ENCODE assay signal across 29 cellular contexts in the genomic region with DNA sequence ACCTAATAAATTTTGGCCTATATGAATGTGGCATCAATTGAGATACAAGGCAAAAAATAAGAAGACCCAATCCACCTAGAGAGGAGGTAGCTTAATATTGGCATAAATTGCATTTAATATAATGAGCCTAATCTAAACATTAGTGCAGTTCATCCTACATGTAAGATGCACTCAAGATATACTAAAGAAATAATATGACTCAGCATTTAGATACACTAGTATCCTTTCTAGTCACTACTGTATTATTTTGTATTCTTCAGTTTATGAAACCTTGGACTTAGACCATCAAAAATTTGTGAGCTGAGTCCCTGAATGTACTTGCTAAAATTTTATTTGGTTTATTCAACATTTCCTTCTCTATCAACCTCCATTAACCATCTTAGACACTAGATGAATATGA.
"Had no signal": no experiment of that assay in that cellular context is flagged by ENCODE, and none has a peak within 500 bp of the region (broad histone marks: within the 10 kb centered on the region; RNA-seq: fewer than 3 reads in every experiment).

No MANE protein-coding gene starts in this region.

- H3K27me3 Mint-ChIP-seq: dendritic cell treated with granulocyte-macrophage colony-stimulating factor and Interleukin-4, amounts not matched to agents 40 ng/mL and 50 ng/mL, for 4 days; effector memory CD8-positive, alpha-beta T cell had no signal

- H3K4me1 ChIP-seq: colonic mucosa, esophagus muscularis mucosa, esophagus squamous epithelium, foreskin keratinocyte, gastrocnemius medialis, gastroesophageal sphincter, heart left ventricle, heart right ventricle had no signal

- H3K4me1 Mint-ChIP-seq: endodermal cell had no signal

- DNase-seq: colonic mucosa; cortex of kidney; dermis blood vessel endothelial cell; dorsolateral prefrontal cortex; effector CD4-positive, alpha-beta T cell; effector CD8-positive, alpha-beta T cell; effector memory CD4-positive, alpha-beta T cell; effector memory CD8-positive, alpha-beta T cell; endodermal cell; erythroblast; esophagus squamous epithelium; foreskin fibroblast; foreskin keratinocyte; foreskin melanocyte; gastrocnemius medialis; glutamatergic neuron; head of caudate nucleus; heart left ventricle; heart right ventricle had no signal

- H2AFZ ChIP-seq: hepatocyte had no signal

- H3K4me3 ChIP-seq: colonic mucosa, coronary artery, dorsolateral prefrontal cortex, esophagus muscularis mucosa, esophagus squamous epithelium, gastrocnemius medialis, gastroesophageal sphincter, heart left ventricle, heart right ventricle, hepatocyte had no signal

- H3K9me3 Mint-ChIP-seq: dendritic cell treated with granulocyte-macrophage colony-stimulating factor and Interleukin-4, amounts not matched to agents 40 ng/mL and 50 ng/mL, for 4 days; endodermal cell had no signal

- H3K27me3 ChIP-seq: colonic mucosa, dorsolateral prefrontal cortex, esophagus muscularis mucosa, esophagus squamous epithelium, gastrocnemius medialis, gastroesophageal sphincter, heart left ventricle, heart right ventricle, hepatocyte had no signal

- ATAC-seq: effector memory CD8-positive, alpha-beta T cell; esophagus mucosa; foreskin keratinocyte; gastrocnemius medialis; gastroesophageal sphincter; heart left ventricle; heart right ventricle had no signal

- H3K4me3 Mint-ChIP-seq: dendritic cell treated with granulocyte-macrophage colony-stimulating factor and Interleukin-4, amounts not matched to agents 40 ng/mL and 50 ng/mL, for 4 days; effector memory CD8-positive, alpha-beta T cell; endodermal cell had no signal

- H3K79me2 ChIP-seq: hepatocyte had no signal

- H3K9me3 ChIP-seq: colonic mucosa, esophagus muscularis mucosa, esophagus squamous epithelium, gastrocnemius medialis, gastroesophageal sphincter, heart left ventricle, heart right ventricle had no signal

- H3K4me2 ChIP-seq: hepatocyte had no signal

- H3K27ac ChIP-seq: colonic mucosa, coronary artery, epithelial cell of prostate, esophagus muscularis mucosa, esophagus squamous epithelium, foreskin keratinocyte, gastrocnemius medialis, gastroesophageal sphincter, heart left ventricle, heart right ventricle, hepatocyte had no signal

- H3K27ac Mint-ChIP-seq: dendritic cell treated with granulocyte-macrophage colony-stimulating factor and Interleukin-4, amounts not matched to agents 40 ng/mL and 50 ng/mL, for 4 days; effector memory CD8-positive, alpha-beta T cell; endodermal cell had no signal

- FAIRE-seq: endometrium, endothelial cell of umbilical vein, frontal cortex had no signal

- H3K36me3 ChIP-seq: colonic mucosa, esophagus muscularis mucosa, esophagus squamous epithelium, gastrocnemius medialis, gastroesophageal sphincter, heart left ventricle, heart right ventricle had no signal
